Comparison of ENCODE assay signal across 12 cellular contexts in the genomic region with DNA sequence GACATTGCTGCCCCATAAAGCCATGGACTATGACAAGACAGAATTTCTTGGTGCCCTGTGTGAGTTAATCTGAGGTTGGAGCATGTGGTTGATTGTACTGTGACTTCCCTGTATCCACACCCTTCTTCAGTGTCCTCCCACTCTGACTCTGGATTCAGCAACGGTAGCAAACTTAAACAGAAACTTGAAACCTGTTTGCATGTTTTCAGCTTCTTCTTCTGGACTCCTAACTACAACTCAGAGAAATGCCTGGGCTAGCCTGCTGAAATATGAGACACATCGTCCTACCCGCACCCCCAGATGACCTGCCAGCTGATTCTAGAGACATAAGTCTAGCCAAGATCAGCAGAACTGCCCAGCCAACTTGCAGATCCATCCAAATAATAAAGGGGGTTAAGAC.
DNase-seq lines count a peak whose midpoint lies in the region; ATAC-seq lines count a peak whose summit lies in the region.
"Had no signal": no experiment of that assay in that cellular context is flagged by ENCODE, and none has a peak within 500 bp of the region (broad histone marks: within the 10 kb centered on the region; RNA-seq: fewer than 3 reads in every experiment).

No MANE protein-coding gene starts in this region.

- H3K27ac ChIP-seq in epithelial cell of prostate: peak overlapping the region; percentile 9

- DNase-seq in GM04503 (ENCODE audit: low read depth) (peak; percentile 21), MV-4-11 (lab: John Stamatoyannopoulos, UW) (peak; percentile 0), epithelial cell of prostate (ENCODE audit: low read depth, low spot score) (peak; percentile 22), sciatic nerve (ENCODE audit: low spot score) (no peak), GF-D8 (lab: John Stamatoyannopoulos, UW) (no peak), COLO668 (lab: John Stamatoyannopoulos, UW; ENCODE audit: unreplicated experiment) (no peak)
- DNase-seq: DMS79, islet precursor cell, KG1, NCI-H524 treated with DMSO at 0.1 percent for 48 hours, occipital lobe had no signal

- intact Hi-C loops in sciatic nerve (cut with DNase I): no loop called here

- peak; percentile 76 for ATAC-seq in sciatic nerve
- ATAC-seq in HG03159 (IDR thresholded peaks at IDR 0.05; ENCODE audit: unreplicated experiment): no peak

Comparison
In these comparisons a context has a peak if more than half of its experiments do, and no peak if none do; other contexts are left out.
1. DNase-seq: peak in GM04503 (single experiment), MV-4-11 (single experiment) and epithelial cell of prostate (single experiment); none in sciatic nerve (single experiment), GF-D8 (single experiment) and COLO668 (single experiment).